Comparison of ENCODE assay signal across 29 cellular contexts in the genomic region with DNA sequence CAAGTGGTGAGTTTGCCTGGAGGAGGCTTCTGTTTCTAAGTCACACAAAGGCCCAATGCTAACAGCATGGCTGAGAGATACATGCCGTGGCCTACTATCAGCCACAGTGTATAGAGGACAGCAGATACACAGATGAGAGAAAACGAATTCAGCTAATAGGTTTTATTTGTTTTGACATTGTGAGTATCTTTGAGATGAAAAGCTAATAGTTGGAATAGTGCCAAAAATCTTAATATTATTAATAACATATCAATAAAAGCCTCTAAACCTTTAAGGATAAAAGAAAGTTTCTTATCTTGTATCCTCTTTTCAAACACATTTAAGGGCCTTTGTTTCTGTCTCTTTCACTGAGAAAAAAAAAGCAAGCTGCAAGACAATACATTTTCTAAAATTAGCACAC.
"Had no signal": no experiment of that assay in that cellular context is flagged by ENCODE, and none has a peak within 500 bp of the region (broad histone marks: within the 10 kb centered on the region; RNA-seq: fewer than 3 reads in every experiment).

No MANE protein-coding gene starts in this region.

- H3K36me3 Mint-ChIP-seq: stimulated activated effector memory CD8-positive, alpha-beta T cell treated with anti-CD3 and anti-CD28 coated beads, Interleukin-12 subunit alpha, Interleukin-12 subunit beta, amount 100 ng/mL, for 72 hours; type B pancreatic cell had no signal

- FAIRE-seq: urothelium cell line had no signal

- H3K27ac Mint-ChIP-seq: stimulated activated effector memory CD8-positive, alpha-beta T cell treated with anti-CD3 and anti-CD28 coated beads, Interleukin-12 subunit alpha, Interleukin-12 subunit beta, amount 100 ng/mL, for 72 hours; stimulated activated memory B cell treated with anti-CD40 and anti-IgM and Interleukin-4, amounts not matched to agents 10 μg/mL and 1 μg/mL and 100 μg/mL, for 72 hours; stimulated activated naive B cell treated with anti-CD40 and anti-IgM and Interleukin-4, amounts not matched to agents 10 μg/mL and 1 μg/mL and 100 μg/mL, for 72 hours; stimulated activated naive CD8-positive, alpha-beta T cell treated with anti-CD3 and anti-CD28 coated beads, Interleukin-15, amount 100 ng/mL, for 72 hours; stimulated activated naive CD8-positive, alpha-beta T cell treated with anti-CD3 and anti-CD28 coated beads, Interleukin-15, Interleukin-2, amounts not matched to agents 100 ng/mL and 50 ng/mL, for 24 hours; type B pancreatic cell had no signal

- H3K36me3 ChIP-seq: stomach, suprapubic skin, thoracic aorta, thyroid gland, tibial artery, tibial nerve, transverse colon, upper lobe of left lung, upper lobe of right lung, uterus, vagina had no signal

- H3K4me3 ChIP-seq: stomach, suprapubic skin, testis, thoracic aorta, thyroid gland, tibial artery, tibial nerve, transverse colon, upper lobe of left lung, upper lobe of right lung, uterus, vagina had no signal

- H3K4me3 Mint-ChIP-seq: stimulated activated effector memory CD8-positive, alpha-beta T cell treated with anti-CD3 and anti-CD28 coated beads, Interleukin-12 subunit alpha, Interleukin-12 subunit beta, amount 100 ng/mL, for 72 hours; stimulated activated memory B cell treated with anti-CD40 and anti-IgM and Interleukin-4, amounts not matched to agents 10 μg/mL and 1 μg/mL and 100 μg/mL, for 72 hours; stimulated activated naive B cell treated with anti-CD40 and anti-IgM and Interleukin-4, amounts not matched to agents 10 μg/mL and 1 μg/mL and 100 μg/mL, for 72 hours; stimulated activated naive CD8-positive, alpha-beta T cell treated with anti-CD3 and anti-CD28 coated beads, Interleukin-15, amount 100 ng/mL, for 72 hours; stimulated activated naive CD8-positive, alpha-beta T cell treated with anti-CD3 and anti-CD28 coated beads, Interleukin-15, Interleukin-2, amounts not matched to agents 100 ng/mL and 50 ng/mL, for 24 hours; type B pancreatic cell had no signal

- ATAC-seq: stimulated activated effector memory CD8-positive, alpha-beta T cell treated with anti-CD3 and anti-CD28 coated beads, Interleukin-12 subunit alpha, Interleukin-12 subunit beta, amount 100 ng/mL, for 72 hours; stimulated activated memory B cell treated with anti-CD40 and anti-IgM and Interleukin-4, amounts not matched to agents 10 μg/mL and 1 μg/mL and 100 μg/mL, for 72 hours; stimulated activated naive B cell treated with anti-CD40 and anti-IgM and Interleukin-4, amounts not matched to agents 10 μg/mL and 1 μg/mL and 100 μg/mL, for 72 hours; stimulated activated naive CD8-positive, alpha-beta T cell treated with anti-CD3 and anti-CD28 coated beads, Interleukin-15, amount 100 ng/mL, for 72 hours; stimulated activated naive CD8-positive, alpha-beta T cell treated with anti-CD3 and anti-CD28 coated beads, Interleukin-15, Interleukin-2, amounts not matched to agents 100 U/mL and 50 U/mL, for 24 hours; upper lobe of right lung had no signal

- H3K27ac ChIP-seq: stomach, suprapubic skin, testis, thoracic aorta, thyroid gland, tibial artery, tibial nerve, transverse colon, upper lobe of left lung, upper lobe of right lung, uterus, vagina had no signal

- H3K27me3 Mint-ChIP-seq: stimulated activated memory B cell treated with anti-CD40 and anti-IgM and Interleukin-4, amounts not matched to agents 10 μg/mL and 1 μg/mL and 100 μg/mL, for 72 hours; stimulated activated naive B cell treated with anti-CD40 and anti-IgM and Interleukin-4, amounts not matched to agents 10 μg/mL and 1 μg/mL and 100 μg/mL, for 72 hours; stimulated activated naive CD8-positive, alpha-beta T cell treated with anti-CD3 and anti-CD28 coated beads, Interleukin-15, amount 100 ng/mL, for 72 hours; stimulated activated naive CD8-positive, alpha-beta T cell treated with anti-CD3 and anti-CD28 coated beads, Interleukin-15, Interleukin-2, amounts not matched to agents 100 ng/mL and 50 ng/mL, for 24 hours; type B pancreatic cell had no signal

- DNase-seq: stimulated activated CD4-positive, alpha-beta T cell treated with anti-CD3 and anti-CD28 coated beads, Interleukin-2, amount 100 ng/mL, for 48 hours; stimulated activated CD4-positive, alpha-beta T cell treated with anti-CD3 and anti-CD28 coated beads, Interleukin-4, amount 100 ng/mL, for 1 hour; stimulated activated CD4-positive, alpha-beta T cell treated with anti-CD3 and anti-CD28 coated beads, Interleukin-4, amount 100 ng/mL, for 24 hours; stimulated activated CD4-positive, alpha-beta T cell treated with anti-CD3 and anti-CD28 coated beads, Interleukin-4, amount 100 ng/mL, for 4 hours; stimulated activated CD8-positive, alpha-beta memory T cell treated with anti-CD3 and anti-CD28 coated beads, Interleukin-4, amount 100 ng/mL, for 48 hours; stimulated activated naive B cell treated with anti-CD40 and anti-IgM and Interleukin-4, amounts not matched to agents 10 μg/mL and 1 μg/mL and 100 μg/mL, for 72 hours; stimulated activated naive CD4-positive, alpha-beta T cell; stimulated activated naive CD4-positive, alpha-beta T cell treated with Interleukin-2 at 50 U/mL for 16 hours; stimulated activated naive CD8-positive, alpha-beta T cell treated with anti-CD3 and anti-CD28 coated beads, Interleukin-15, amount 100 ng/mL, for 72 hours; stimulated activated naive CD8-positive, alpha-beta T cell treated with anti-CD3 and anti-CD28 coated beads, Interleukin-15, Interleukin-2, amounts not matched to agents 100 U/mL and 50 U/mL, for 24 hours; stomach; substantia nigra; testis; thyroid gland; tibial artery; transverse colon; trophoblast cell; upper lobe of left lung; upper lobe of right lung; uterus had no signal

- H3K9me3 Mint-ChIP-seq: stimulated activated effector memory CD8-positive, alpha-beta T cell treated with anti-CD3 and anti-CD28 coated beads, Interleukin-12 subunit alpha, Interleukin-12 subunit beta, amount 100 ng/mL, for 72 hours; stimulated activated memory B cell treated with anti-CD40 and anti-IgM and Interleukin-4, amounts not matched to agents 10 μg/mL and 1 μg/mL and 100 μg/mL, for 72 hours; stimulated activated naive B cell treated with anti-CD40 and anti-IgM and Interleukin-4, amounts not matched to agents 10 μg/mL and 1 μg/mL and 100 μg/mL, for 72 hours; stimulated activated naive CD8-positive, alpha-beta T cell treated with anti-CD3 and anti-CD28 coated beads, Interleukin-15, amount 100 ng/mL, for 72 hours; stimulated activated naive CD8-positive, alpha-beta T cell treated with anti-CD3 and anti-CD28 coated beads, Interleukin-15, Interleukin-2, amounts not matched to agents 100 ng/mL and 50 ng/mL, for 24 hours; type B pancreatic cell had no signal

- H3K27me3 ChIP-seq: stomach, suprapubic skin, testis, thyroid gland, tibial artery, tibial nerve, transverse colon, upper lobe of left lung, uterus, vagina had no signal

- H3K4me1 ChIP-seq: suprapubic skin, testis, tibial artery, transverse colon, upper lobe of right lung, uterus, vagina had no signal

- H3K9me3 ChIP-seq: stomach, suprapubic skin, testis, thoracic aorta, thyroid gland, tibial artery, tibial nerve, transverse colon, upper lobe of left lung, upper lobe of right lung, uterus, vagina had no signal

- H3K4me1 Mint-ChIP-seq: stimulated activated effector memory CD8-positive, alpha-beta T cell treated with anti-CD3 and anti-CD28 coated beads, Interleukin-12 subunit alpha, Interleukin-12 subunit beta, amount 100 ng/mL, for 72 hours; stimulated activated memory B cell treated with anti-CD40 and anti-IgM and Interleukin-4, amounts not matched to agents 10 μg/mL and 1 μg/mL and 100 μg/mL, for 72 hours; stimulated activated naive CD8-positive, alpha-beta T cell treated with anti-CD3 and anti-CD28 coated beads, Interleukin-15, amount 100 ng/mL, for 72 hours had no signal
